In the genomic region with DNA sequence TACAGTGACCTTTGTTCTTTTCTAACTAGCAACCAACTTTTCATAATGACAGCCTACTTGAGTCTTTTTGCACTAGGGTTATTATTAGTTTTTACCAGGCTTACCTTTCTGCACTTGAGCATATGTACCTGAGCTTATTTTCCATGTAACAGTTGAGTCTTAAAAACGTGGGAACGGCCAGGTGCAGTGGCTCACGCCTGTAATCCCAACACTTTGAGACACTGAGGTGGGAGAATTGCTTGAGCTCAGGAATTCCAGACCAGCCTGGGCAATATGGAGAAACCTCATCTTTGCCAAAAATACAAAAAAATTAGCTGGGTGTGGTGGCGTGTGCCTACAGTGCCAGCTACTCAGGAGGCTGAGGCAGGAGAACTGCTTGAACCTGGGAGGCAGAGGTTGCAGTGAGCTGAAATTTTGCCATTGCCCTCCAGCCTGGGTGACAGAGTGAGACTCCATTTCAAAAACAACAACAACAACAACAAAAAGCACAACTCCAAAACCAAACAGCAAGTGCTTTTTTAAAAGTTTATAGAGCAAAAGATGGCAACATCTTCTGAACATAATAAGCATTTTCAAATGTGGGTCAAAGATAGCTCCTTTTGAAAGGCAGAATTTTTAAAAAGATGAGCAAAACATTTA, we compare ENCODE assay signal across 15 cellular contexts. TPM values are rescaled to one million over a fixed set of nuclear protein-coding genes. Genes with fewer than 3 reads are reported as not detected.
DNase-seq lines count a peak whose midpoint lies in the region; ATAC-seq and TF ChIP-seq lines count a peak whose summit lies in the region.
"Had no signal": no experiment of that assay in that cellular context is flagged by ENCODE, and none has a peak within 500 bp of the region (broad histone marks: within the 10 kb centered on the region; RNA-seq: fewer than 3 reads in every experiment).

No MANE protein-coding gene starts in this region.

- no peaks in the 10 kb centered on the region for H3K79me2 ChIP-seq in PC-9 (ENCODE audit: low read depth)

- H4K20me1 ChIP-seq in PC-9 (ENCODE audit: insufficient read depth), result no peaks in the 10 kb centered on the region

- H3K27me3 ChIP-seq in PC-9 (ENCODE audit: insufficient read depth, low read depth) (no peaks in the 10 kb centered on the region), esophagus squamous epithelium (no peaks in the 10 kb centered on the region), gastrocnemius medialis (no peaks in the 10 kb centered on the region)
- H3K27me3 ChIP-seq: BE2C had no signal

- peak overlapping the region; percentile 40 for H3K4me2 ChIP-seq in PC-9

- in situ Hi-C loops in gastrocnemius medialis (cut with MboI; ENCODE audit: low sequenced_read_pairs in 4 of 4), result no loop called here

- 67 to 92% methylated on average over 4 of the region's 4 CpGs for WGBS in esophagus squamous epithelium, 2 donors

- peaks cover 0 to 6% (median 3%) of the 10 kb centered on the region in 3 donors for H3K27me3 Mint-ChIP-seq in CD14-positive monocyte (ENCODE audit: low read depth in 3 of 3)
- H3K27me3 Mint-ChIP-seq: activated naive CD8-positive, alpha-beta T cell had no signal

- H2AFZ ChIP-seq in PC-9, result no peak overlapping the region; the same call in 1 of the 2 replicates

- H3K27ac ChIP-seq in PC-9, result peak overlapping the region; percentile 37
- peak overlapping the region in 3 of 4 donors; percentile 65 to 80 (median 71) for H3K27ac ChIP-seq in esophagus squamous epithelium
- peak overlapping the region; percentile 41 to 64 (median 53) for H3K27ac ChIP-seq in gastrocnemius medialis

- H3K36me3 ChIP-seq in PC-9 (ENCODE audit: low read depth) (no peaks in the 10 kb centered on the region), esophagus squamous epithelium (no peaks in the 10 kb centered on the region), gastrocnemius medialis (no peaks in the 10 kb centered on the region)
- H3K36me3 ChIP-seq: BE2C had no signal

- H3K9me3 ChIP-seq in PC-9 (ENCODE audit: insufficient read depth, low read depth), result no peaks in the 10 kb centered on the region
- no peaks in the 10 kb centered on the region for H3K9me3 ChIP-seq in esophagus squamous epithelium
- no peaks in the 10 kb centered on the region for H3K9me3 ChIP-seq in gastrocnemius medialis
- H3K9me3 ChIP-seq: BE2C had no signal

- no peaks in the 10 kb centered on the region for H3K9me2 ChIP-seq in PC-9 (ENCODE audit: insufficient read depth)

- POLR2A ChIA-PET in PC-9 (lab: Charles Lee; ENCODE audit: unreplicated experiment), result no interaction called here

- no peak for ATAC-seq in gastrocnemius medialis
- no peak for ATAC-seq in HG02938 (IDR thresholded peaks at IDR 0.05; ENCODE audit: unreplicated experiment)
- ATAC-seq in GM19324 (IDR thresholded peaks at IDR 0.05; ENCODE audit: low FRiP score, unreplicated experiment), result no peak

- BruUV-seq in PC-9 (replicated peaks; lab: Mats Ljungman, UMichigan), result no TSS peak

- TF ChIP-seq CTCF in CD14-positive monocyte (IDR thresholded peaks at IDR 0.05), result no peak
- no peak for TF ChIP-seq CTCF in PC-9 (conservative IDR thresholded peaks at IDR 0.05)
- no peak for TF ChIP-seq CTCF in esophagus squamous epithelium (IDR thresholded peaks at IDR 0.05)
- TF ChIP-seq CTCF in gastrocnemius medialis (IDR thresholded peaks at IDR 0.05 in 4 of 5, conservative IDR thresholded peaks at IDR 0.05 in 1 of 5), result no peak

- H3K9me3 Mint-ChIP-seq in CD14-positive monocyte, result no peaks in the 10 kb centered on the region

- peak overlapping the region; percentile 96 to 99 (median 97) for H3K27ac Mint-ChIP-seq in CD14-positive monocyte
- H3K27ac Mint-ChIP-seq: activated naive CD8-positive, alpha-beta T cell had no signal

- no peak for DNase-seq in CD14-positive monocyte (ENCODE audit: low spot score)
- no peak for DNase-seq in PC-9
- no peak for DNase-seq in esophagus squamous epithelium (lab: John Stamatoyannopoulos, UW)
- no peak for DNase-seq in gastrocnemius medialis
- DNase-seq in activated T-cell treated with anti-CD3 and anti-CD28 coated beads, Interleukin-2, amount 50 U/mL, for 1 hour, result no peak
- DNase-seq in MV-4-11 (lab: John Stamatoyannopoulos, UW), result no peak
- DNase-seq: activated CD8-positive, alpha-beta memory T cell treated with anti-CD3 and anti-CD28 coated beads, Interleukin-2, amount 50 U/mL, for 4 hours; BE2C; stimulated activated CD4-positive, alpha-beta T cell treated with anti-CD3 and anti-CD28 coated beads, Interleukin-1b, Interleukin-23, amount 100 ng/mL, for 48 hours had no signal

- TF ChIP-seq POLR2A in esophagus squamous epithelium (IDR thresholded peaks at IDR 0.05) (no peak), gastrocnemius medialis (IDR thresholded peaks at IDR 0.05) (no peak)

- H3K4me1 ChIP-seq in PC-9 (replicated peaks; ENCODE audit: insufficient read depth), result peaks cover 42% of the 10 kb centered on the region
- peaks cover 15 to 43% (median 27%) of the 10 kb centered on the region in 3 donors for H3K4me1 ChIP-seq in esophagus squamous epithelium
- H3K4me1 ChIP-seq in gastrocnemius medialis, result peaks cover 20 to 36% of the 10 kb centered on the region in 2 donors

- H3K4me3 ChIP-seq in PC-9, result no peak overlapping the region
- no peak overlapping the region for H3K4me3 ChIP-seq in esophagus squamous epithelium
- H3K4me3 ChIP-seq in gastrocnemius medialis, result no peak overlapping the region

- no peaks in the 10 kb centered on the region for H3K36me3 Mint-ChIP-seq in CD14-positive monocyte
- H3K36me3 Mint-ChIP-seq: activated naive CD8-positive, alpha-beta T cell had no signal

- peaks cover 39% of the 10 kb centered on the region for H3K4me1 Mint-ChIP-seq in CD14-positive monocyte

- intact Hi-C loops in CD14-positive monocyte (cut with micrococcal nuclease) (no loop called here), PC-9 (cut with micrococcal nuclease; ENCODE audit: unreplicated experiment) (no loop called here), esophagus squamous epithelium (cut with DNase I) (loop anchor here (10.0 kb wide), 1 partner anchor 114 kb away; the partner anchor contains the start of gene RAPH1), gastrocnemius medialis (cut with DNase I; ENCODE audit: low total_unique reads) (no loop called here)

- peak overlapping the region in 1 of 2 donors; percentile 12 for H3K4me3 Mint-ChIP-seq in CD14-positive monocyte
- H3K4me3 Mint-ChIP-seq: activated naive CD8-positive, alpha-beta T cell had no signal

- H3F3A ChIP-seq in PC-9 (ENCODE audit: insufficient read depth, low read depth), result 0 out of 2 replicates have a peak, but pooled peaks cover 5% of the 10 kb centered on the region

- CTCF ChIA-PET in PC-9 (lab: Charles Lee), result no interaction called here

RNA-seq across cellular contexts. Expression of gene CD28, which starts 57.1 kb away (rescaled TPM):
- under 1 TPM; 0.09 to 0.21 TPM for polyA plus RNA-seq in CD14-positive monocyte
- not detected in 2 replicates for total RNA-seq in PC-9 (2021)
- 1 to 10 TPM in 1 of 4 donors, under 1 TPM in 3; 0.42 to 1.3 (median 0.63) TPM for total RNA-seq in esophagus squamous epithelium
- under 1 TPM in 3 of 4 donors, not detected in 1; 0.07 to 0.31 (median 0.09) TPM for total RNA-seq in gastrocnemius medialis
- total RNA-seq: Daoy, kidney epithelial cell, SK-MEL-5 had no signal
